26 cellular contexts compared by ENCODE assay signal in genomic region chr9:117458066-117458465, GRCh38.
"Had no signal": no experiment of that assay in that cellular context is flagged by ENCODE, and none has a peak within 500 bp of the region (broad histone marks: within the 10 kb centered on the region; RNA-seq: fewer than 3 reads in every experiment).

No MANE protein-coding gene starts in this region.

- H3K36me3 Mint-ChIP-seq: activated naive CD8-positive, alpha-beta T cell; WTC11 had no signal

- H3K27ac Mint-ChIP-seq: activated CD4-positive, alpha-beta memory T cell treated with anti-CD3 and anti-CD28 coated beads, Interleukin-2, amount 10 ng/mL, durations not matched to agents 7 days and 5 days; activated CD4-positive, alpha-beta T cell treated with anti-CD3 and anti-CD28 coated beads, Interleukin-2, amount 10 ng/mL, durations not matched to agents 7 days and 5 days; activated naive CD8-positive, alpha-beta T cell; activated T-helper 17 cell treated with anti-CD3 and anti-CD28 coated beads, Interleukin-2, amount 50 U/mL, for 72 hours; effector memory CD8-positive, alpha-beta T cell; WTC11 had no signal

- H3K27me3 Mint-ChIP-seq: activated CD4-positive, alpha-beta memory T cell treated with anti-CD3 and anti-CD28 coated beads, Interleukin-2, amount 10 ng/mL, durations not matched to agents 7 days and 5 days; activated CD4-positive, alpha-beta T cell treated with anti-CD3 and anti-CD28 coated beads, Interleukin-2, amount 10 ng/mL, durations not matched to agents 7 days and 5 days; activated naive CD8-positive, alpha-beta T cell; activated T-helper 17 cell treated with anti-CD3 and anti-CD28 coated beads, Interleukin-2, amount 50 U/mL, for 72 hours; central memory CD8-positive, alpha-beta T cell; effector memory CD8-positive, alpha-beta T cell had no signal

- H3K9me3 Mint-ChIP-seq: activated CD4-positive, alpha-beta memory T cell treated with anti-CD3 and anti-CD28 coated beads, Interleukin-2, amount 10 ng/mL, durations not matched to agents 7 days and 5 days; activated CD4-positive, alpha-beta T cell treated with anti-CD3 and anti-CD28 coated beads, Interleukin-2, amount 10 ng/mL, durations not matched to agents 7 days and 5 days; effector memory CD8-positive, alpha-beta T cell; WTC11 had no signal

- ATAC-seq: activated T-cell treated with anti-CD3 and anti-CD28 coated beads, Interleukin-2, amount 50 U/mL, for 4 hours; activated T-helper 17 cell treated with anti-CD3 and anti-CD28 coated beads, Interleukin-2, amount 50 U/mL, for 72 hours; effector memory CD8-positive, alpha-beta T cell; gastroesophageal sphincter; heart right ventricle; WTC11 had no signal

- H3K4me1 Mint-ChIP-seq: activated CD4-positive, alpha-beta memory T cell treated with anti-CD3 and anti-CD28 coated beads, Interleukin-2, amount 10 ng/mL, durations not matched to agents 7 days and 5 days; activated CD4-positive, alpha-beta T cell treated with anti-CD3 and anti-CD28 coated beads, Interleukin-2, amount 10 ng/mL, durations not matched to agents 7 days and 5 days; activated T-helper 17 cell treated with anti-CD3 and anti-CD28 coated beads, Interleukin-2, amount 50 U/mL, for 72 hours; central memory CD8-positive, alpha-beta T cell; WTC11 had no signal

- DNase-seq: activated CD4-positive, alpha-beta memory T cell treated with anti-CD3 and anti-CD28 coated beads, Interleukin-2, amount 10 ng/mL, durations not matched to agents 7 days and 5 days; activated CD4-positive, alpha-beta T cell treated with anti-CD3 and anti-CD28 coated beads for 1 hour; activated CD4-positive, alpha-beta T cell treated with anti-CD3 and anti-CD28 coated beads for 4 hours; activated CD4-positive, alpha-beta T cell treated with anti-CD3 and anti-CD28 coated beads, Interleukin-2, amount 10 ng/mL, durations not matched to agents 7 days and 5 days; activated CD4-positive, alpha-beta T cell treated with anti-CD3 and anti-CD28 coated beads, Interleukin-2, amount 50 U/mL, for 4 hours; activated CD8-positive, alpha-beta memory T cell treated with anti-CD3 and anti-CD28 coated beads for 24 hours; activated effector memory CD4-positive, alpha-beta T cell treated with Interleukin-2 at 50 U/mL for 16 hours; activated gamma-delta T cell treated with Interleukin-2 at 50 U/mL for 16 hours; activated naive CD4-positive, alpha-beta T cell treated with anti-CD3 and anti-CD28 coated beads, Interleukin-2, amount 50 U/mL, for 16 hours; activated naive CD4-positive, alpha-beta T cell treated with Interleukin-2 at 50 U/mL for 16 hours; activated T-cell treated with anti-CD3 and anti-CD28 coated beads, Interleukin-2, amount 50 U/mL, for 4 hours; amniotic stem cell; anterior cingulate cortex; brain microvascular endothelial cell; cortex of kidney; dermis blood vessel endothelial cell; effector CD4-positive, alpha-beta T cell; effector memory CD8-positive, alpha-beta T cell; esophagus squamous epithelium; foreskin melanocyte; heart right ventricle had no signal

- H3K4me3 Mint-ChIP-seq: activated CD4-positive, alpha-beta memory T cell treated with anti-CD3 and anti-CD28 coated beads, Interleukin-2, amount 10 ng/mL, durations not matched to agents 7 days and 5 days; activated CD4-positive, alpha-beta T cell treated with anti-CD3 and anti-CD28 coated beads, Interleukin-2, amount 10 ng/mL, durations not matched to agents 7 days and 5 days; activated naive CD8-positive, alpha-beta T cell; activated T-cell treated with anti-CD3 and anti-CD28 coated beads, Interleukin-2, amount 50 U/mL, for 4 hours; activated T-helper 17 cell treated with anti-CD3 and anti-CD28 coated beads, Interleukin-2, amount 50 U/mL, for 72 hours; central memory CD8-positive, alpha-beta T cell; effector memory CD8-positive, alpha-beta T cell; WTC11 had no signal
